Comparison of ENCODE assay signal across 23 cellular contexts in the genomic region with DNA sequence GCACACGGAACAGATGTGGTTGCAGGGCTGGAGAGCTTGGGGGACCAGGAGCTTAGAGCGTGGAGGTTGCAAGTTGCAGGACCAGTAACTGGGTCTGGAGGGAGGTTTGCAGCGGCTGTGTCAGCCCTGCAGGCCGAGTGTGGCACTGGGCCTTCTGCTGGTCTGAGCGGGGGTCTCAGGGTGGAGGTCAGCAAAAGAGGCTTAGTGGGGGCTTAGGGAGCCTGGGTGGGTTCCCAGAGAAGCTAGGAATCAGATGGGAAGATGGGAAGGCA. TPM values are rescaled to one million over a fixed set of nuclear protein-coding genes. Genes with fewer than 3 reads are reported as not detected.
A peak's percentile ranks its signal among the peaks of the same experiment; 100 is the strongest.
DNase-seq lines count a peak whose midpoint lies in the region; ATAC-seq and TF ChIP-seq lines count a peak whose summit lies in the region.
"Had no signal": no experiment of that assay in that cellular context is flagged by ENCODE, and none has a peak within 500 bp of the region (broad histone marks: within the 10 kb centered on the region; RNA-seq: fewer than 3 reads in every experiment).

No MANE protein-coding gene starts in this region.

- H3K27ac Mint-ChIP-seq in endodermal cell: peak overlapping the region; percentile 78
- H3K27ac Mint-ChIP-seq in stimulated activated naive B cell treated with anti-CD40 and anti-IgM and Interleukin-4, amounts not matched to agents 10 μg/mL and 1 μg/mL and 100 μg/mL, for 72 hours: peak overlapping the region; percentile 25
- H3K27ac Mint-ChIP-seq: activated B cell treated with CpG ODN at 0.5 μM for 24 hours; activated CD8-positive, alpha-beta T cell treated with anti-CD3 and anti-CD28 coated beads, Interleukin-2, amount 10 ng/mL, durations not matched to agents 7 days and 5 days; activated naive CD8-positive, alpha-beta T cell; dendritic cell treated with granulocyte-macrophage colony-stimulating factor and Interleukin-4, amounts not matched to agents 40 ng/mL and 50 ng/mL, for 4 days; T-helper 2 cell treated with Interferon-gamma antibody and Interleukin-4, amounts not matched to agents 5 μg/mL and 100 μg/mL, for 36 hours had no signal

- TF ChIP-seq POLR2A in transverse colon (IDR thresholded peaks at IDR 0.05): no peak

- H3K27ac ChIP-seq in left ventricle myocardium inferior (replicated peaks) (peak overlapping the region; percentile 60), RWPE1 (peak overlapping the region; percentile 56), endodermal cell (ENCODE audit: low read depth, low read length) (no peak overlapping the region), transverse colon (no peak overlapping the region)
- H3K27ac ChIP-seq: brain microvascular endothelial cell, PC-9, SJSA1, tibial nerve had no signal

- POLR2A ChIA-PET in RWPE1 (lab: Yijun Ruan, JAX; ENCODE audit: low non-redundant PET): no interaction called here

- peaks cover 9% of the 10 kb centered on the region for H3K36me3 Mint-ChIP-seq in endodermal cell (ENCODE audit: low read depth)
- peaks cover 8 to 27% of the 10 kb centered on the region in 2 donors for H3K36me3 Mint-ChIP-seq in stimulated activated naive B cell treated with anti-CD40 and anti-IgM and Interleukin-4, amounts not matched to agents 10 μg/mL and 1 μg/mL and 100 μg/mL, for 72 hours
- H3K36me3 Mint-ChIP-seq: activated naive CD8-positive, alpha-beta T cell had no signal

- intact Hi-C loops in left ventricle myocardium inferior (cut with micrococcal nuclease) (no loop called here), left cardiac atrium (cut with DNase I) (loop anchor here in 1 of 2 donors (10.0 kb wide), 1 partner anchor 51 kb away; a partner anchor contains a TSS), transverse colon (cut with DNase I; ENCODE audit: low total_unique reads) (no loop called here)

- H3K36me3 ChIP-seq in left ventricle myocardium inferior (peaks cover 45% of the 10 kb centered on the region), endodermal cell (ENCODE audit: control insufficient read depth, insufficient read depth, low read length) (peaks cover 33% of the 10 kb centered on the region), transverse colon (peaks cover 0 to 24% (median 11%) of the 10 kb centered on the region in 4 donors)

- H3K9ac ChIP-seq in endodermal cell (ENCODE audit: extremely low read depth, low read length, poor library complexity, severe bottlenecking): no peak overlapping the region

- H3K27me3 ChIP-seq in left ventricle myocardium inferior (ENCODE audit: low read depth) (peaks cover 34% of the 10 kb centered on the region), endodermal cell (ENCODE audit: control insufficient read depth, insufficient read depth, low read length, poor library complexity, severe bottlenecking) (peaks cover 9% of the 10 kb centered on the region), transverse colon (peaks cover 36% of the 10 kb centered on the region)
- H3K27me3 ChIP-seq: brain microvascular endothelial cell, SJSA1 had no signal

- no peak overlapping the region for H3K4me3 Mint-ChIP-seq in endodermal cell
- peak overlapping the region in 1 of 2 donors; percentile 52 for H3K4me3 Mint-ChIP-seq in stimulated activated naive B cell treated with anti-CD40 and anti-IgM and Interleukin-4, amounts not matched to agents 10 μg/mL and 1 μg/mL and 100 μg/mL, for 72 hours
- H3K4me3 Mint-ChIP-seq: activated B cell treated with CpG ODN at 0.5 μM for 24 hours; activated CD8-positive, alpha-beta T cell treated with anti-CD3 and anti-CD28 coated beads, Interleukin-2, amount 10 ng/mL, durations not matched to agents 7 days and 5 days; activated naive CD8-positive, alpha-beta T cell; dendritic cell treated with granulocyte-macrophage colony-stimulating factor and Interleukin-4, amounts not matched to agents 40 ng/mL and 50 ng/mL, for 4 days; naive thymus-derived CD8-positive, alpha-beta T cell; T-helper 2 cell treated with Interferon-gamma antibody and Interleukin-4, amounts not matched to agents 5 μg/mL and 100 μg/mL, for 36 hours had no signal

- H3K4me1 ChIP-seq in left ventricle myocardium inferior (peaks cover 70% of the 10 kb centered on the region), endodermal cell (ENCODE audit: control insufficient read depth, insufficient read depth, low read length) (no peaks in the 10 kb centered on the region), transverse colon (peaks cover 3 to 13% (median 8%) of the 10 kb centered on the region in 4 donors)

- WGBS in endodermal cell (ENCODE audit: insufficient coverage in 1 of 2, insufficient read length in 1 of 2), 2 experiments: 95 to 100% methylated on average over 1 to 5 of the region's 5 CpGs
- 74% methylated on average over 5 of the region's 5 CpGs; no CpG with 5 or more reads in 1 of the 2 donors for WGBS in transverse colon (ENCODE audit: low coverage in 1 of 2), 2 donors

- TF ChIP-seq EP300 in transverse colon (IDR thresholded peaks at IDR 0.05; ENCODE audit: low read depth): no peak

- H3K9me3 Mint-ChIP-seq in endodermal cell: no peaks in the 10 kb centered on the region
- no peaks in the 10 kb centered on the region for H3K9me3 Mint-ChIP-seq in stimulated activated naive B cell treated with anti-CD40 and anti-IgM and Interleukin-4, amounts not matched to agents 10 μg/mL and 1 μg/mL and 100 μg/mL, for 72 hours
- H3K9me3 Mint-ChIP-seq: activated B cell treated with CpG ODN at 0.5 μM for 24 hours; dendritic cell treated with granulocyte-macrophage colony-stimulating factor and Interleukin-4, amounts not matched to agents 40 ng/mL and 50 ng/mL, for 4 days; naive thymus-derived CD8-positive, alpha-beta T cell; T-helper 2 cell treated with Interferon-gamma antibody and Interleukin-4, amounts not matched to agents 5 μg/mL and 100 μg/mL, for 36 hours had no signal

- no peak overlapping the region for H3K4me3 ChIP-seq in left ventricle myocardium inferior
- H3K4me3 ChIP-seq in endodermal cell (ENCODE audit: low read length): no peak overlapping the region
- H3K4me3 ChIP-seq in transverse colon: no peak overlapping the region
- H3K4me3 ChIP-seq: PC-9, SJSA1, tibial nerve had no signal

- DNase-seq in left ventricle myocardium inferior (no peak), left cardiac atrium (no peak), RWPE1 (ENCODE audit: low spot score) (no peak), endodermal cell (no peak), SW 1271 (lab: John Stamatoyannopoulos, UW) (no peak), transverse colon (no peak)
- no peak for DNase-seq in stimulated activated naive B cell treated with anti-CD40 and anti-IgM and Interleukin-4, amounts not matched to agents 10 μg/mL and 1 μg/mL and 100 μg/mL, for 72 hours
- DNase-seq: brain microvascular endothelial cell, NCI-H1105, NCI-H2029 treated with DMSO at 0.1 percent for 48 hours had no signal

- CTCF ChIA-PET in RWPE1 (lab: Yijun Ruan, JAX): interaction anchor here (0.6 to 1.5 kb wide), 8 partner anchors 8 to 124 kb away, joined by 3 to 8 read pairs (median 4); a partner anchor contains a TSS

- in situ Hi-C loops in transverse colon (cut with MboI; ENCODE audit: low pct_ligation_motif_present in 1 of 4, low pct_unique_long_range_greater_than_20kb in 1 of 4, low sequenced_read_pairs in 3 of 4): no loop called here

- H3K4me1 Mint-ChIP-seq in endodermal cell: peaks cover 3% of the 10 kb centered on the region
- H3K4me1 Mint-ChIP-seq in stimulated activated naive B cell treated with anti-CD40 and anti-IgM and Interleukin-4, amounts not matched to agents 10 μg/mL and 1 μg/mL and 100 μg/mL, for 72 hours: peaks cover 11 to 18% of the 10 kb centered on the region in 2 donors

- peaks cover 13% of the 10 kb centered on the region for H3K27me3 Mint-ChIP-seq in endodermal cell (ENCODE audit: insufficient read depth)
- peaks cover 9 to 10% of the 10 kb centered on the region in 2 donors for H3K27me3 Mint-ChIP-seq in stimulated activated naive B cell treated with anti-CD40 and anti-IgM and Interleukin-4, amounts not matched to agents 10 μg/mL and 1 μg/mL and 100 μg/mL, for 72 hours
- H3K27me3 Mint-ChIP-seq: activated naive CD8-positive, alpha-beta T cell had no signal

- H3K9me3 ChIP-seq in left ventricle myocardium inferior (replicated peaks): no peaks in the 10 kb centered on the region
- H3K9me3 ChIP-seq in endodermal cell (ENCODE audit: control insufficient read depth, low read length): no peaks in the 10 kb centered on the region
- no peaks in the 10 kb centered on the region for H3K9me3 ChIP-seq in transverse colon
- H3K9me3 ChIP-seq: SJSA1, tibial nerve had no signal

- TF ChIP-seq CTCF in left ventricle myocardium inferior (IDR thresholded peaks at IDR 0.05; ENCODE audit: borderline replicate concordance): no peak
- no peak for TF ChIP-seq CTCF in RWPE1 (conservative IDR thresholded peaks at IDR 0.05; ENCODE audit: low read depth)
- TF ChIP-seq CTCF in endodermal cell (conservative IDR thresholded peaks at IDR 0.05): no peak
- TF ChIP-seq CTCF in transverse colon (IDR thresholded peaks at IDR 0.05): no peak

- ATAC-seq in left cardiac atrium (no peak), HG02798 (IDR thresholded peaks at IDR 0.05; ENCODE audit: poor library complexity, unreplicated experiment) (no peak)
- ATAC-seq in stimulated activated naive B cell treated with anti-CD40 and anti-IgM and Interleukin-4, amounts not matched to agents 10 μg/mL and 1 μg/mL and 100 μg/mL, for 72 hours (replicated peaks): no peak

RNA-seq across cellular contexts. Expression of a gene that starts 5.8 kb away (rescaled TPM):
- total RNA-seq in left ventricle myocardium inferior: 21.9 TPM
- total RNA-seq in left cardiac atrium: 1 to 10 TPM; 4.3 to 10.0 TPM
- total RNA-seq in endodermal cell: under 1 TPM; 0.15 to 0.75 TPM
- polyA plus RNA-seq in endodermal cell (2013, experiment 1 of 2): 1.2 TPM
- polyA plus RNA-seq in endodermal cell (2013, experiment 2 of 2): 0.79 TPM
- total RNA-seq in transverse colon: under 1 TPM in 3 of 4 donors, not detected in 1; 0.14 to 1.00 (median 0.64) TPM
- total RNA-seq: epithelial cell of proximal tubule had no signal

RNA-seq across cellular contexts. Expression of a gene that starts 11.5 kb away (rescaled TPM):
- 1,533 TPM for total RNA-seq in left ventricle myocardium inferior
- 1,000 to 10,000 TPM in 1 of 2 donors, 100 to 1,000 TPM in 1; 847 to 1,152 TPM for total RNA-seq in left cardiac atrium
- total RNA-seq in endodermal cell: 100 to 1,000 TPM; 808 to 833 TPM
- polyA plus RNA-seq in endodermal cell (2013, experiment 1 of 2): 629 TPM
- 588 TPM for polyA plus RNA-seq in endodermal cell (2013, experiment 2 of 2)
- total RNA-seq in transverse colon: 1,000 to 10,000 TPM in 3 of 4 donors, 100 to 1,000 TPM in 1; 909 to 2,228 (median 1,224) TPM

RNA-seq across cellular contexts. Expression of a gene that starts 40.1 kb away (rescaled TPM):
- total RNA-seq in left ventricle myocardium inferior: not detected
- 1 to 10 TPM in 1 of 2 donors, under 1 TPM in 1; 0.81 to 1.1 TPM for total RNA-seq in left cardiac atrium
- total RNA-seq in endodermal cell: under 1 TPM in 1 of 2 donors, not detected in 1; 0.51 TPM
- polyA plus RNA-seq in endodermal cell (2013, experiment 1 of 2): not detected
- polyA plus RNA-seq in endodermal cell (2013, experiment 2 of 2): not detected
- total RNA-seq in transverse colon: 1 to 10 TPM in 2 of 4 donors, not detected in 2; 1.1 to 1.8 TPM
- total RNA-seq: activated B cell treated with CpG ODN at 0.5 μM for 24 hours, epithelial cell of proximal tubule, H4, LHCN-M2, SJSA1 had no signal

RNA-seq across cellular contexts. Expression of a gene that starts 49.4 kb away (rescaled TPM):
- total RNA-seq in left ventricle myocardium inferior (54.3 TPM), left cardiac atrium (10 to 100 TPM; 33.7 to 43.6 TPM), endodermal cell (10 to 100 TPM; 76.6 to 86.4 TPM), transverse colon (100 to 1,000 TPM in 1 of 4 donors, 10 to 100 TPM in 3; 45.9 to 114 (median 63.9) TPM)
- 58.5 TPM for polyA plus RNA-seq in endodermal cell (2013, experiment 1 of 2)
- polyA plus RNA-seq in endodermal cell (2013, experiment 2 of 2): 53.7 TPM

RNA-seq across cellular contexts. Expression of a gene that starts 52.3 kb away (rescaled TPM):
- total RNA-seq in left ventricle myocardium inferior (96.5 TPM), left cardiac atrium (10 to 100 TPM; 63.9 to 71.0 TPM), endodermal cell (100 to 1,000 TPM; 128 to 138 TPM), transverse colon (100 to 1,000 TPM in 3 of 4 donors, 10 to 100 TPM in 1; 72.0 to 116 (median 103) TPM)
- polyA plus RNA-seq in endodermal cell (2013, experiment 1 of 2): 116 TPM
- 123 TPM for polyA plus RNA-seq in endodermal cell (2013, experiment 2 of 2)

Comparison
In these comparisons a context has a peak if more than half of its experiments do, and no peak if none do; other contexts are left out.
1. H3K27ac ChIP-seq: peak in left ventricle myocardium inferior (single experiment) and RWPE1 (single experiment); none in endodermal cell (single experiment) and transverse colon (0 of 4).